In genomic region chr19:35754365-35755139, GRCh38 we compare ENCODE assay signal across 14 cellular contexts. TPM values are rescaled to one million over a fixed set of nuclear protein-coding genes. Genes with fewer than 3 reads are reported as not detected.
A peak's percentile ranks its signal among the peaks of the same experiment; 100 is the strongest.
DNase-seq lines count a peak whose midpoint lies in the region; ATAC-seq and TF ChIP-seq lines count a peak whose summit lies in the region.
"Had no signal": no experiment of that assay in that cellular context is flagged by ENCODE, and none has a peak within 500 bp of the region (broad histone marks: within the 10 kb centered on the region; RNA-seq: fewer than 3 reads in every experiment).

No MANE protein-coding gene starts in this region.

- peaks cover 33% of the 10 kb centered on the region for H3K4me1 Mint-ChIP-seq in activated naive CD4-positive, alpha-beta T cell treated with anti-CD3 and anti-CD28 coated beads, Interleukin-2, amount 50 U/mL, for 24 hours
- H3K4me1 Mint-ChIP-seq in endothelial cell (ENCODE audit: unreplicated experiment) (peaks cover 20% of the 10 kb centered on the region), neural crest cell (peaks cover 23% of the 10 kb centered on the region)

- H3K27me3 Mint-ChIP-seq in activated naive CD4-positive, alpha-beta T cell treated with anti-CD3 and anti-CD28 coated beads, Interleukin-2, amount 50 U/mL, for 24 hours, result peaks cover 7% of the 10 kb centered on the region
- H3K27me3 Mint-ChIP-seq in endothelial cell (ENCODE audit: unreplicated experiment), result peaks cover 25% of the 10 kb centered on the region
- H3K27me3 Mint-ChIP-seq in neural crest cell (ENCODE audit: low read depth), result peaks cover 2% of the 10 kb centered on the region

- no peaks in the 10 kb centered on the region for H3K9me3 Mint-ChIP-seq in activated naive CD4-positive, alpha-beta T cell treated with anti-CD3 and anti-CD28 coated beads, Interleukin-2, amount 50 U/mL, for 24 hours
- H3K9me3 Mint-ChIP-seq in endothelial cell (ENCODE audit: unreplicated experiment) (no peaks in the 10 kb centered on the region), neural crest cell (no peaks in the 10 kb centered on the region)
- H3K9me3 Mint-ChIP-seq: stimulated activated naive CD8-positive, alpha-beta T cell treated with anti-CD3 and anti-CD28 coated beads, Interleukin-15, amount 100 ng/mL, for 72 hours had no signal

- no peak for DNase-seq in activated naive CD4-positive, alpha-beta T cell (lab: John Stamatoyannopoulos, UW)
- no peak for DNase-seq in endothelial cell (ENCODE audit: low spot score)
- no peak for DNase-seq in neural crest cell (ENCODE audit: low read depth, low spot score)
- DNase-seq in upper lobe of right lung, result no peak
- DNase-seq in HCEC 1CT, result no peak
- no peak for DNase-seq in mucosa of gallbladder (ENCODE audit: low spot score)
- DNase-seq: DMS79 treated with DMSO at 0.1 percent for 48 hours; stimulated activated naive CD8-positive, alpha-beta T cell treated with anti-CD3 and anti-CD28 coated beads, Interleukin-15, amount 100 ng/mL, for 72 hours; SW 1271 had no signal

- intact Hi-C loops in upper lobe of right lung (cut with DNase I), result no loop called here

- no peak for TF ChIP-seq CTCF in endothelial cell (IDR thresholded peaks at IDR 0.05; ENCODE audit: unreplicated experiment)
- no peak for TF ChIP-seq CTCF in neural crest cell (conservative IDR thresholded peaks at IDR 0.05)
- no peak for TF ChIP-seq CTCF in upper lobe of right lung (IDR thresholded peaks at IDR 0.05)

- no peak overlapping the region for H3K4me3 ChIP-seq in upper lobe of right lung

- peaks cover 21% of the 10 kb centered on the region for H3K4me1 ChIP-seq in upper lobe of right lung

- H3K27me3 ChIP-seq in upper lobe of right lung, result no peaks in the 10 kb centered on the region

- peak overlapping the region; percentile 15 for H3K4me3 Mint-ChIP-seq in activated naive CD4-positive, alpha-beta T cell treated with anti-CD3 and anti-CD28 coated beads, Interleukin-2, amount 50 U/mL, for 24 hours
- H3K4me3 Mint-ChIP-seq in endothelial cell (ENCODE audit: unreplicated experiment) (peak overlapping the region; percentile 83), neural crest cell (peak overlapping the region; percentile 72)

- no peak overlapping the region for H3K27ac Mint-ChIP-seq in activated naive CD4-positive, alpha-beta T cell treated with anti-CD3 and anti-CD28 coated beads, Interleukin-2, amount 50 U/mL, for 24 hours
- H3K27ac Mint-ChIP-seq in endothelial cell (ENCODE audit: unreplicated experiment), result no peak overlapping the region
- H3K27ac Mint-ChIP-seq in neural crest cell (ENCODE audit: unreplicated experiment), result no peak overlapping the region

- peaks cover 30% of the 10 kb centered on the region for H3K36me3 ChIP-seq in upper lobe of right lung

- ATAC-seq in upper lobe of right lung (no peak), GM18868 (IDR thresholded peaks at IDR 0.05; ENCODE audit: unreplicated experiment) (no peak)
- ATAC-seq: stimulated activated naive CD8-positive, alpha-beta T cell treated with anti-CD3 and anti-CD28 coated beads, Interleukin-15, amount 100 ng/mL, for 72 hours had no signal

- peaks cover 4% of the 10 kb centered on the region for H3K36me3 Mint-ChIP-seq in activated naive CD4-positive, alpha-beta T cell treated with anti-CD3 and anti-CD28 coated beads, Interleukin-2, amount 50 U/mL, for 24 hours
- peaks cover 8% of the 10 kb centered on the region for H3K36me3 Mint-ChIP-seq in endothelial cell (ENCODE audit: low read depth, unreplicated experiment)
- H3K36me3 Mint-ChIP-seq in neural crest cell (ENCODE audit: low read depth), result no peaks in the 10 kb centered on the region

- H3K27ac ChIP-seq in upper lobe of right lung, result peak overlapping the region; percentile 47
- H3K27ac ChIP-seq: epithelial cell of prostate, KMS-11, neutrophil had no signal

- no peaks in the 10 kb centered on the region for H3K9me3 ChIP-seq in upper lobe of right lung
- H3K9me3 ChIP-seq: neutrophil had no signal

RNA-seq across cellular contexts. Expression of gene HSPB6, which starts 2.3 kb away (rescaled TPM):
- total RNA-seq in endothelial cell (ENCODE audit: unreplicated experiment), result not detected
- 0.37 and 0.64 TPM in 2 replicates for total RNA-seq in neural crest cell
- 41.3 TPM for total RNA-seq in upper lobe of right lung
- total RNA-seq in mucosa of gallbladder, result 654 TPM

RNA-seq across cellular contexts. Expression of gene PROSER3, which starts 3.4 kb away (rescaled TPM):
- 15.0 TPM for total RNA-seq in endothelial cell (ENCODE audit: unreplicated experiment)
- 63.4 and 64.0 TPM in 2 replicates for total RNA-seq in neural crest cell
- total RNA-seq in upper lobe of right lung, result 18.2 TPM
- total RNA-seq in mucosa of gallbladder, result 31.2 TPM

RNA-seq across cellular contexts. Expression of gene LIN37, which starts 6.2 kb away (rescaled TPM):
- total RNA-seq in endothelial cell (ENCODE audit: unreplicated experiment) (9.0 TPM), neural crest cell (7.5 and 12.5 TPM in 2 replicates), upper lobe of right lung (11.3 TPM), mucosa of gallbladder (10.1 TPM)

RNA-seq across cellular contexts. Expression of gene PSENEN, which starts 9.1 kb away (rescaled TPM):
- total RNA-seq in endothelial cell (ENCODE audit: unreplicated experiment), result 99.0 TPM
- 67.3 and 69.2 TPM in 2 replicates for total RNA-seq in neural crest cell
- total RNA-seq in upper lobe of right lung, result 51.0 TPM
- total RNA-seq in mucosa of gallbladder, result 67.9 TPM

RNA-seq across cellular contexts. Expression of gene U2AF1L4, which starts 9.3 kb away (rescaled TPM):
- 12.0 TPM for total RNA-seq in endothelial cell (ENCODE audit: unreplicated experiment)
- 19.4 and 21.6 TPM in 2 replicates for total RNA-seq in neural crest cell
- 26.3 TPM for total RNA-seq in upper lobe of right lung
- total RNA-seq in mucosa of gallbladder, result 23.9 TPM

Comparison
In these comparisons a context has a peak if more than half of its experiments do, and no peak if none do; other contexts are left out.
1. H3K4me3 Mint-ChIP-seq: peak in every context shown above with its lines; median percentile 83 in endothelial cell; 72 in neural crest cell; 15 in activated naive CD4-positive, alpha-beta T cell treated with anti-CD3 and anti-CD28 coated beads, Interleukin-2, amount 50 U/mL, for 24 hours.
2. RNA of gene HSPB6, which starts 2.3 kb away (total RNA-seq): 654 TPM in mucosa of gallbladder (single experiment) and 41.3 TPM in upper lobe of right lung (single experiment); 0.37 to 0.64 TPM in neural crest cell and not detected in endothelial cell (single experiment); every median in the first group is over 10 times any median in the second.